1 cellular context compared by ENCODE assay signal in genomic region chr6:100464910-100465700, GRCh38.
A peak's percentile ranks its signal among the peaks of the same experiment; 100 is the strongest.
TF ChIP-seq lines count a peak whose summit lies in the region.

Gene SIM1 (minus strand): TSS chr6:100464921. CDS start chr6:100463468, 1,453 bp downstream.

TF ChIP-seq in HEK293, 187 proteins besides CTCF, POLR2A, EP300 and RAD21 (continued from another document and continues in another):
- TF ChIP-seq PATZ1 (tag by site-specific recombination; IDR thresholded peaks at IDR 0.05) (peak; percentile 56), ZNF548 (tag by site-specific recombination; IDR thresholded peaks at IDR 0.05) (no peak), ZNF704 (tag by site-specific recombination; IDR thresholded peaks at IDR 0.05) (no peak), ZNF2 (tag by site-specific recombination; IDR thresholded peaks at IDR 0.05) (peak; percentile 95), ZNF341 (tag by site-specific recombination; IDR thresholded peaks at IDR 0.05; ENCODE audit: low read depth) (no peak), ZNF645 (tag by site-specific recombination; IDR thresholded peaks at IDR 0.05) (no peak), ZSCAN23 (tag by site-specific recombination; IDR thresholded peaks at IDR 0.05) (no peak), PRDM4 (tag by site-specific recombination; IDR thresholded peaks at IDR 0.05) (no peak), ZNF792 (tag by site-specific recombination; IDR thresholded peaks at IDR 0.05) (no peak), REST (tag by site-specific recombination; IDR thresholded peaks at IDR 0.05) (peak; percentile 79), ZNF561 (tag by site-specific recombination; IDR thresholded peaks at IDR 0.05; ENCODE audit: borderline replicate concordance) (peak; percentile 50; the same call in 1 of the 2 replicates), ZNF121 (tag by site-specific recombination; IDR thresholded peaks at IDR 0.05) (0 out of 2 replicates have a peak, but pooled peaks have one; percentile 22), ZNF423 (tag by site-specific recombination; IDR thresholded peaks at IDR 0.05) (peak; percentile 73), GLIS1 (tag by site-specific recombination; IDR thresholded peaks at IDR 0.05) (no peak), ZNF132 (tag by site-specific recombination; IDR thresholded peaks at IDR 0.05; ENCODE audit: borderline replicate concordance) (no peak), ZNF585B (tag by site-specific recombination; IDR thresholded peaks at IDR 0.05) (no peak), ZIC2 (tag by site-specific recombination; IDR thresholded peaks at IDR 0.05) (peak; percentile 33), ZNF175 (tag by site-specific recombination; IDR thresholded peaks at IDR 0.05) (no peak), MZF1 (tag by site-specific recombination; IDR thresholded peaks at IDR 0.05; ENCODE audit: borderline replicate concordance) (0 out of 2 replicates have a peak, but pooled peaks have one; percentile 32), ZNF791 (tag by site-specific recombination; IDR thresholded peaks at IDR 0.05) (no peak), KLF8 (tag by site-specific recombination; IDR thresholded peaks at IDR 0.05) (peak; percentile 35; the same call in 1 of the 2 replicates), RBAK (tag by site-specific recombination; IDR thresholded peaks at IDR 0.05) (no peak), ZNF621 (tag by site-specific recombination; IDR thresholded peaks at IDR 0.05) (no peak), ZBTB44 (tag by site-specific recombination; IDR thresholded peaks at IDR 0.05) (no peak), ZBTB26 (tag by site-specific recombination; optimal IDR thresholded peaks at IDR 0.05) (peak; percentile 90), ZSCAN30 (tag by site-specific recombination; IDR thresholded peaks at IDR 0.05) (peak; percentile 86), ZNF433 (tag by site-specific recombination; IDR thresholded peaks at IDR 0.05; ENCODE audit: low read depth) (no peak), ZFHX2 (tag by site-specific recombination; conservative IDR thresholded peaks at IDR 0.05) (no peak), SP3 (tag by site-specific recombination; IDR thresholded peaks at IDR 0.05) (peak; percentile 82), ZNF639 (tag by site-specific recombination; IDR thresholded peaks at IDR 0.05) (no peak), ZNF521 (tag by site-specific recombination; IDR thresholded peaks at IDR 0.05) (no peak), ZNF146 (tag by site-specific recombination; IDR thresholded peaks at IDR 0.05) (no peak), ZNF596 (tag by site-specific recombination; IDR thresholded peaks at IDR 0.05) (no peak), ZNF677 (tag by site-specific recombination; IDR thresholded peaks at IDR 0.05) (no peak), ZBTB8A (tag by site-specific recombination; IDR thresholded peaks at IDR 0.05) (peak; percentile 87), ZNF274 (IDR thresholded peaks at IDR 0.05; ENCODE audit: low read length) (no peak), ZNF274 (tag by site-specific recombination; IDR thresholded peaks at IDR 0.05; ENCODE audit: borderline replicate concordance) (no peak), ZNF223 (tag by site-specific recombination; IDR thresholded peaks at IDR 0.05) (no peak), SCRT2 (tag by site-specific recombination; IDR thresholded peaks at IDR 0.05) (no peak), ZSCAN4 (tag by site-specific recombination; IDR thresholded peaks at IDR 0.05) (no peak), BCL6B (tag by site-specific recombination; IDR thresholded peaks at IDR 0.05) (no peak), IKZF3 (tag by site-specific recombination; IDR thresholded peaks at IDR 0.05) (no peak), ZNF624 (tag by site-specific recombination; IDR thresholded peaks at IDR 0.05) (no peak), ZNF514 (tag by site-specific recombination; IDR thresholded peaks at IDR 0.05) (no peak)
